Comparison of ENCODE assay signal across 17 cellular contexts in the genomic region with DNA sequence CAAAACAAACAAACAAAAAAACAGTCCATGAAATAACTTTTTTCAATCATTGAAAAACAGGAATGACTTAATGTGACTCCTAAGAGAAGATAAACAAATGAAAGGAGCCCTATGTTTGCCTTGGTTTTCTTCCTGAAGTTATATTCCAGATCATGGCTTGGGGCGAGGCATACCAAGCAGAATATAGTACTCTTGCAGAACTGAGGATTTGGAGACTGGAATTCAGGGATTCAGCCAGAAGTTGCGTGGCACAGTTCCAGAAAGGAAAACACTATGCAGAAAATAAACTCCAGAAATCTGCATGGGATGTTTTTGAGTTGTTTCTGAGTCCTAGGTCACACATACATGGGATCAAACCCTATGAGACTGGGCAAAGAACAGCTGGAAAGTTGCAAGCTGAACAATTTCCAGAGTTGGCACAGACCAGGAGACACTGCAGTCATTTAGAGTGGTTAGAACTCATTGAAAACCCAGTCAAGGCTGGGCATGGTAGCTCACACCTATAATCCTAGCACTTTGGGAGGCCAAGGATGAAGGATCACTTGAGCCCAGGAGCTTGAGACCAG. TPM values are rescaled to one million over a fixed set of nuclear protein-coding genes. Genes with fewer than 3 reads are reported as not detected.
DNase-seq lines count a peak whose midpoint lies in the region; ATAC-seq, FAIRE-seq and TF ChIP-seq lines count a peak whose summit lies in the region.
"Had no signal": no experiment of that assay in that cellular context is flagged by ENCODE, and none has a peak within 500 bp of the region (broad histone marks: within the 10 kb centered on the region; RNA-seq: fewer than 3 reads in every experiment).

No MANE protein-coding gene starts in this region.

- no peak overlapping the region for H3K4me3 ChIP-seq in SJSA1
- H3K4me3 ChIP-seq in rectal smooth muscle tissue (ENCODE audit: low read length): no peak overlapping the region
- H3K4me3 ChIP-seq: heart right ventricle, K562 had no signal

- no peaks in the 10 kb centered on the region; the same call in 1 of the 2 replicates for H3K9me3 ChIP-seq in SJSA1 (replicated peaks)

- no peaks in the 10 kb centered on the region for H3K27me3 ChIP-seq in SJSA1 (replicated peaks)
- no peaks in the 10 kb centered on the region for H3K27me3 ChIP-seq in rectal smooth muscle tissue (ENCODE audit: control insufficient read depth, insufficient read depth, low read length)

- TF ChIP-seq CTCF in AG09319 (IDR thresholded peaks at IDR 0.05; ENCODE audit: low read depth, low read length): no peak

- DNase-seq in AG09319 (ENCODE audit: extremely low read depth, low read depth) (peak; percentile 39), SJSA1 (ENCODE audit: low read depth in 1 of 2, low spot score in 2 of 2) (peak; percentile 9 to 11), fibroblast of gingiva (ENCODE audit: low read depth) (peak; percentile 46), RCC 7860 (ENCODE audit: low spot score) (no peak), NCI-H510A treated with DMSO at 0.1 percent for 48 hours (lab: John Stamatoyannopoulos, UW) (no peak), NCI-H82 (lab: John Stamatoyannopoulos, UW) (no peak)
- DNase-seq: anterior cingulate cortex; effector memory CD4-positive, alpha-beta T cell; natural killer cell; NCI-H1436 treated with DMSO at 0.1 percent for 48 hours; NCI-H524; stimulated activated naive CD8-positive, alpha-beta T cell treated with anti-CD3 and anti-CD28 coated beads, Interleukin-15, Interleukin-2, amounts not matched to agents 100 U/mL and 50 U/mL, for 24 hours had no signal

- no peak overlapping the region for H3K27ac ChIP-seq in SJSA1
- peak overlapping the region; percentile 44 for H3K27ac ChIP-seq in rectal smooth muscle tissue (ENCODE audit: low read depth, low read length)
- H3K27ac ChIP-seq: heart right ventricle had no signal

- no peak for ATAC-seq in HG02840 (IDR thresholded peaks at IDR 0.05; ENCODE audit: low FRiP score, unreplicated experiment)
- ATAC-seq: K562; natural killer cell; Panc1; stimulated activated naive CD8-positive, alpha-beta T cell treated with anti-CD3 and anti-CD28 coated beads, Interleukin-15, Interleukin-2, amounts not matched to agents 100 U/mL and 50 U/mL, for 24 hours had no signal

- peaks cover 4% of the 10 kb centered on the region; the same call in 1 of the 2 replicates for H3K4me1 ChIP-seq in SJSA1 (replicated peaks)
- no peaks in the 10 kb centered on the region for H3K4me1 ChIP-seq in rectal smooth muscle tissue (ENCODE audit: control insufficient read depth, insufficient read depth, low read length)

- H3K9ac ChIP-seq in rectal smooth muscle tissue (ENCODE audit: low read length): no peak overlapping the region

- H3K36me3 ChIP-seq in SJSA1 (no peaks in the 10 kb centered on the region), rectal smooth muscle tissue (ENCODE audit: control insufficient read depth, insufficient read depth, low read length) (no peaks in the 10 kb centered on the region)
- H3K36me3 ChIP-seq: heart right ventricle had no signal

- no peak for FAIRE-seq in RCC 7860 (lab: Jason Lieb, UNC)
- FAIRE-seq: K562 had no signal

RNA-seq across cellular contexts. Expression of a gene that starts 42.9 kb away (rescaled TPM):
- total RNA-seq in SJSA1 (2014; rRNA removed; shearing (Covaris generic)): 11.4 and 15.3 TPM in 2 replicates

Comparison
In these comparisons a context has a peak if more than half of its experiments do, and no peak if none do; other contexts are left out.
1. DNase-seq: peak in AG09319 (single experiment), SJSA1 (2 of 2) and fibroblast of gingiva (single experiment); none in RCC 7860 (single experiment), NCI-H510A treated with DMSO at 0.1 percent for 48 hours (single experiment) and NCI-H82 (single experiment).